ENCODE assay signal across 25 cellular contexts in genomic region chr3:143217283-143217682, GRCh38.
DNase-seq lines count a peak whose midpoint lies in the region; ATAC-seq and TF ChIP-seq lines count a peak whose summit lies in the region.
"Had no signal": no experiment of that assay in that cellular context is flagged by ENCODE, and none has a peak within 500 bp of the region (broad histone marks: within the 10 kb centered on the region; RNA-seq: fewer than 3 reads in every experiment).

No MANE protein-coding gene starts in this region.

- no peaks in the 10 kb centered on the region for H3K27me3 Mint-ChIP-seq in activated CD4-positive, alpha-beta T cell treated with anti-CD3 and anti-CD28 coated beads for 36 hours
- H3K27me3 Mint-ChIP-seq in CD8-positive, alpha-beta T cell (ENCODE audit: low read depth) = no peaks in the 10 kb centered on the region
- no peaks in the 10 kb centered on the region for H3K27me3 Mint-ChIP-seq in natural killer cell (ENCODE audit: low read depth in 2 of 2)
- H3K27me3 Mint-ChIP-seq: B cell; stimulated activated naive CD8-positive, alpha-beta T cell treated with anti-CD3 and anti-CD28 coated beads, Interleukin-15, amount 100 ng/mL, for 72 hours had no signal

- H3K4me3 Mint-ChIP-seq in activated CD4-positive, alpha-beta T cell treated with anti-CD3 and anti-CD28 coated beads for 36 hours = peak overlapping the region; percentile 13
- H3K4me3 Mint-ChIP-seq in CD8-positive, alpha-beta T cell = peak overlapping the region; percentile 79
- peak overlapping the region; percentile 82 for H3K4me3 Mint-ChIP-seq in natural killer cell
- H3K4me3 Mint-ChIP-seq: B cell, H9 had no signal

- CTCF ChIA-PET in activated CD4-positive, alpha-beta T cell treated with anti-CD3 and anti-CD28 coated beads for 36 hours (lab: Charles Lee) = interaction anchor here (1.4 kb wide), 2 partner anchors 9 to 20 kb away, joined by 3 to 4 read pairs; no protein-coding TSS in a partner anchor
- CTCF ChIA-PET in CD8-positive, alpha-beta T cell (lab: Charles Lee) = interaction anchor here (0.6 kb wide), 1 partner anchor 296 kb away, joined by 3 read pairs; no protein-coding TSS in a partner anchor
- CTCF ChIA-PET in OCI-LY7 (lab: Charles Lee; ENCODE audit: unreplicated experiment) = no interaction called here

- H3K4me3 ChIP-seq in CD8-positive, alpha-beta T cell (ENCODE audit: low read depth, low read length) = no peak overlapping the region
- no peak overlapping the region for H3K4me3 ChIP-seq in OCI-LY7 (ENCODE audit: low read depth, low read length, poor library complexity, severe bottlenecking)
- no peak overlapping the region for H3K4me3 ChIP-seq in aorta (ENCODE audit: low read length in 2 of 2)
- H3K4me3 ChIP-seq: gastrocnemius medialis, hepatocyte, sigmoid colon, transverse colon had no signal

- peaks cover 7% of the 10 kb centered on the region for H3K4me1 ChIP-seq in CD8-positive, alpha-beta T cell (ENCODE audit: insufficient read depth, low read length)
- H3K4me1 ChIP-seq in OCI-LY7 (ENCODE audit: insufficient read depth, low read length, poor library complexity, severe bottlenecking) (peaks cover 56% of the 10 kb centered on the region), aorta (ENCODE audit: control insufficient read depth in 1 of 2, insufficient read depth in 2 of 2, low read length in 2 of 2) (peaks cover 0 to 2% of the 10 kb centered on the region in 2 donors)
- H3K4me1 ChIP-seq: gastrocnemius medialis, sigmoid colon had no signal

- no peaks in the 10 kb centered on the region for H3K36me3 ChIP-seq in CD8-positive, alpha-beta T cell (ENCODE audit: insufficient read depth, low read length)
- H3K36me3 ChIP-seq in OCI-LY7 (ENCODE audit: insufficient read depth, low read length) = no peaks in the 10 kb centered on the region
- no peaks in the 10 kb centered on the region for H3K36me3 ChIP-seq in aorta (ENCODE audit: control insufficient read depth in 1 of 2, insufficient read depth in 2 of 2, low read length in 1 of 2)
- H3K36me3 ChIP-seq: gastrocnemius medialis, sigmoid colon, transverse colon had no signal

- peak overlapping the region; percentile 56; the same call in 1 of the 2 replicates for H2AFZ ChIP-seq in OCI-LY7 (ENCODE audit: low read length)

- no peak overlapping the region for H3K27ac ChIP-seq in CD8-positive, alpha-beta T cell (ENCODE audit: low read depth, low read length)
- H3K27ac ChIP-seq in OCI-LY7 (ENCODE audit: low read depth, low read length, poor library complexity, severe bottlenecking) (no peak overlapping the region), aorta (ENCODE audit: low read depth in 1 of 2, low read length in 2 of 2) (no peak overlapping the region)
- H3K27ac ChIP-seq: gastrocnemius medialis, hepatocyte, sigmoid colon, transverse colon, VCaP had no signal

- no peaks in the 10 kb centered on the region for H4K20me1 ChIP-seq in OCI-LY7 (ENCODE audit: insufficient read depth, low read length)

- intact Hi-C loops in activated CD4-positive, alpha-beta T cell treated with anti-CD3 and anti-CD28 coated beads for 36 hours (cut with DNase I, micrococcal nuclease) = no loop called here
- intact Hi-C loops in CD8-positive, alpha-beta T cell (cut with DNase I, micrococcal nuclease) = loop anchor here in 1 of 2 experiments (10.0 kb wide), 1 partner anchor 62 kb away; no protein-coding TSS in a partner anchor
- intact Hi-C loops in OCI-LY7 (cut with micrococcal nuclease; ENCODE audit: unreplicated experiment) (no loop called here), natural killer cell (cut with micrococcal nuclease) (no loop called here), aorta (cut with DNase I) (no loop called here)

- H3K27me3 ChIP-seq in CD8-positive, alpha-beta T cell (ENCODE audit: insufficient read depth, low read length) = no peaks in the 10 kb centered on the region
- H3K27me3 ChIP-seq in aorta (ENCODE audit: control insufficient read depth in 1 of 2, insufficient read depth in 2 of 2, low read length in 1 of 2) = no peaks in the 10 kb centered on the region
- H3K27me3 ChIP-seq: gastrocnemius medialis, hepatocyte, sigmoid colon, transverse colon had no signal

- no peaks in the 10 kb centered on the region for H3K9me3 Mint-ChIP-seq in activated CD4-positive, alpha-beta T cell treated with anti-CD3 and anti-CD28 coated beads for 36 hours (ENCODE audit: low read depth)
- no peaks in the 10 kb centered on the region for H3K9me3 Mint-ChIP-seq in CD8-positive, alpha-beta T cell
- no peaks in the 10 kb centered on the region for H3K9me3 Mint-ChIP-seq in natural killer cell
- H3K9me3 Mint-ChIP-seq: H9; stimulated activated naive CD8-positive, alpha-beta T cell treated with anti-CD3 and anti-CD28 coated beads, Interleukin-15, amount 100 ng/mL, for 72 hours had no signal

- H3K4me2 ChIP-seq in OCI-LY7 (ENCODE audit: low read length) = peak overlapping the region; percentile 47

- no peaks in the 10 kb centered on the region for H3K36me3 Mint-ChIP-seq in activated CD4-positive, alpha-beta T cell treated with anti-CD3 and anti-CD28 coated beads for 36 hours (ENCODE audit: low read depth)
- H3K36me3 Mint-ChIP-seq in CD8-positive, alpha-beta T cell = no peaks in the 10 kb centered on the region
- no peaks in the 10 kb centered on the region for H3K36me3 Mint-ChIP-seq in natural killer cell

- H3K9me3 ChIP-seq in CD8-positive, alpha-beta T cell (ENCODE audit: low read length) = no peaks in the 10 kb centered on the region
- H3K9me3 ChIP-seq in OCI-LY7 (ENCODE audit: low read length) (no peaks in the 10 kb centered on the region; the same call in 1 of the 2 replicates), aorta (ENCODE audit: control insufficient read depth, low read length) (peaks cover 1% of the 10 kb centered on the region)
- H3K9me3 ChIP-seq: gastrocnemius medialis, sigmoid colon, transverse colon had no signal

- H3K27ac Mint-ChIP-seq in activated CD4-positive, alpha-beta T cell treated with anti-CD3 and anti-CD28 coated beads for 36 hours = peak overlapping the region; percentile 69
- peak overlapping the region; percentile 89 for H3K27ac Mint-ChIP-seq in CD8-positive, alpha-beta T cell
- H3K27ac Mint-ChIP-seq in natural killer cell = peak overlapping the region; percentile 67 to 90
- H3K27ac Mint-ChIP-seq: B cell, H9 had no signal

- H3K79me2 ChIP-seq in OCI-LY7 (ENCODE audit: insufficient read depth, low read depth, low read length) = no peaks in the 10 kb centered on the region
- H3K79me2 ChIP-seq: hepatocyte had no signal

- no peak for ATAC-seq in activated CD4-positive, alpha-beta T cell treated with anti-CD3 and anti-CD28 coated beads for 36 hours
- ATAC-seq in CD8-positive, alpha-beta T cell = peak; percentile 29
- no peak for ATAC-seq in natural killer cell
- ATAC-seq in aorta (ENCODE audit: low FRiP score) = no peak
- ATAC-seq in GM21390 (IDR thresholded peaks at IDR 0.05; ENCODE audit: unreplicated experiment) = no peak
- ATAC-seq: gastrocnemius medialis; left ventricle myocardium superior; stimulated activated naive CD8-positive, alpha-beta T cell treated with anti-CD3 and anti-CD28 coated beads, Interleukin-15, amount 100 ng/mL, for 72 hours had no signal

- no peaks in the 10 kb centered on the region for H3K9me2 ChIP-seq in OCI-LY7 (ENCODE audit: insufficient read depth, low read length)

- BruUV-seq in OCI-LY7 (replicated peaks; lab: Mats Ljungman, UMichigan) = no TSS peak

- no peak for DNase-seq in activated CD4-positive, alpha-beta T cell treated with anti-CD3 and anti-CD28 coated beads for 36 hours
- no peak for DNase-seq in activated CD4-positive, alpha-beta T cell treated with anti-CD3 and anti-CD28 coated beads for 48 hours
- DNase-seq in CD8-positive, alpha-beta T cell = no peak
- DNase-seq in OCI-LY7 (ENCODE audit: low spot score) (no peak), natural killer cell (no peak), AG08396 (ENCODE audit: low spot score) (no peak), aorta (no peak)
- DNase-seq: activated CD8-positive, alpha-beta memory T cell treated with anti-CD3 and anti-CD28 coated beads, Interleukin-2, amount 50 U/mL, for 48 hours; Calu3; EL; gastrocnemius medialis; H9; Kasumi-1; left ventricle myocardium superior; midbrain; NCI-H1048; NCI-H187 treated with DMSO at 0.1 percent for 48 hours; NCI-H526; sigmoid colon; stimulated activated naive CD8-positive, alpha-beta T cell treated with anti-CD3 and anti-CD28 coated beads, Interleukin-15, amount 100 ng/mL, for 72 hours; transverse colon had no signal

- TF ChIP-seq CTCF in CD8-positive, alpha-beta T cell (IDR thresholded peaks at IDR 0.05) = no peak
- no peak for TF ChIP-seq CTCF in OCI-LY7 (conservative IDR thresholded peaks at IDR 0.05; ENCODE audit: low read length)
- no peak for TF ChIP-seq CTCF in natural killer cell (IDR thresholded peaks at IDR 0.05)

- POLR2A ChIA-PET in activated CD4-positive, alpha-beta T cell treated with anti-CD3 and anti-CD28 coated beads for 36 hours (lab: Charles Lee) = no interaction called here
- POLR2A ChIA-PET in CD8-positive, alpha-beta T cell (lab: Charles Lee) = interaction anchor here (0.7 kb wide), 2 partner anchors 652 to 1042 kb away, joined by 3 read pairs; no protein-coding TSS in a partner anchor
- POLR2A ChIA-PET in OCI-LY7 (lab: Charles Lee) = interaction anchor here (0.6 to 3.2 kb wide), 6 partner anchors 10 to 215 kb away, joined by 3 to 20 read pairs (median 4); no protein-coding TSS in a partner anchor

- H3K4me1 Mint-ChIP-seq in activated CD4-positive, alpha-beta T cell treated with anti-CD3 and anti-CD28 coated beads for 36 hours = peaks cover 20% of the 10 kb centered on the region
- H3K4me1 Mint-ChIP-seq in CD8-positive, alpha-beta T cell (ENCODE audit: low read depth) = peaks cover 24% of the 10 kb centered on the region
- H3K4me1 Mint-ChIP-seq in natural killer cell = peaks cover 35 to 41% of the 10 kb centered on the region in 2 donors

Comparison
In these comparisons a context has a peak if more than half of its experiments do, and no peak if none do; other contexts are left out.
1. H3K4me3 Mint-ChIP-seq: peak in every context shown above with its lines; median percentile 82 in natural killer cell; 79 in CD8-positive, alpha-beta T cell; 13 in activated CD4-positive, alpha-beta T cell treated with anti-CD3 and anti-CD28 coated beads for 36 hours.